Comparison of ENCODE assay signal across 1 cellular context in the genomic region with DNA sequence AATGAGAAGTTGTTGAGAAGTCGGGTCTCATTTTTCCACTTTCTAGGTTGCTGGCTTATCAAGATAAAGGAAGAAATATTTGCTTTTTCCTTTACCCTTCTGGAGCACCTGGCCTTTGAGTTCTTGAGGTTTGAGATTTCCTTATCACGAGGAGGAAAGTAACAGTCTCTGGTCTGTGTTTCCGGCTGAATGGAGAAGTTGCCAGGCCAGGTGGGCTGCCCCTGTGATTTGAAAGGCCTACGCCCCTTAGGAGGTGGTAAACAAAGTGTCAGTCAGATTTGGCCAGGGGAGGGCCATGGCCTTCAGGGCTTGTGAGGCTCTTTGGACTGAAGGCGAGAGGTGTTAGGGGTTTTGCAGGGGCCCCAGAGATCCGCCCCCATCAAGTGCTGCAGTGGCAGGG.
TF ChIP-seq lines count a peak whose summit lies in the region.

No MANE protein-coding gene starts in this region.

TF ChIP-seq in K562, 482 proteins besides CTCF, POLR2A, EP300 and RAD21:
- TF ChIP-seq KDM5B (IDR thresholded peaks at IDR 0.05; ENCODE audit: insufficient replicate concordance, low read depth, low read length): no peak
- TF ChIP-seq CBFA2T3 (IDR thresholded peaks at IDR 0.05): peak; percentile 61
- TF ChIP-seq CBFA2T2 (conservative IDR thresholded peaks at IDR 0.05): peak; percentile 38; the same call in 1 of the 2 replicates
- no peak for TF ChIP-seq FOXM1 (IDR thresholded peaks at IDR 0.05; ENCODE audit: low read depth)
- no peak for TF ChIP-seq FOXM1 (CRISPR knock-in tag; IDR thresholded peaks at IDR 0.05; ENCODE audit: low read depth)
- TF ChIP-seq PKNOX1 (IDR thresholded peaks at IDR 0.05): peak; percentile 50
- peak; percentile 6; the same call in 1 of the 2 replicates for TF ChIP-seq TAL1 (IDR thresholded peaks at IDR 0.05)
